ENCODE assay signal across 1 cellular context in the genomic region with DNA sequence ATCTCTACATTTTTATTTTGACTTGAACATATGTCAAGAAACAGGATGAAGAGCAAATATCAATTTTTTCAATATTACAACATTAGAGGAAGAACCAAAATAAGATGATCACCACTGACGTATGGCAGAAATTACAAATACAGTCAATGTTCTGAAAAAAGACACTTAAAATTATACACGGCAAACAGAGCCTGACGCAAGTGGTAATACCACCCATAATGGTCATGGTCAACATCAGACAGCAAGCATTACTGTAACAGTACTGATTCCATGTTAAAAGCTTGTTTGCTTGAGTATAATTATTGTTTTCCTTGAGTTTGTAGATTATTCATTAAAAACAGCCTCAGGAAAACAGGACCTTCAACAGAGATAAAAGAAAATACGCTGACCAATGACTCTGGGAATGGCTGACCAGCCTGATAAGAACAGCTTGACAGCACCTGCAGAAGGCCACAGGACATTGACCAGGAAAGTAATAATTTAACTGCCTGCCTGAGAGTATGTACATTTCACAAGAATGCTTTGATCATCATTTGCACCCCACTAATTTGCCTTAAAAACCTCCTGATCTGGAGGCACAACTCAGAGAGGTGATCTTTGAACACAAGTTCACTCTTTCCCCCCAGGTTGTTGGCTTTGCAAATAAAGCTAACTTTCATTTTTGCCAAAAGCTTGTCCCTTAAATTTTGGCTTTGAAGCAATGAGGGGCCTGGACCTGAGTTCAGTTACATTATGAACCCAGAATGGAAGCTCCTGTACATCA.
TF ChIP-seq lines count a peak whose summit lies in the region.

No MANE protein-coding gene starts in this region.

TF ChIP-seq in HepG2, 621 proteins besides CTCF, POLR2A, EP300 and RAD21 (continued from another document and continues in another):
- TF ChIP-seq, protein P1, sequence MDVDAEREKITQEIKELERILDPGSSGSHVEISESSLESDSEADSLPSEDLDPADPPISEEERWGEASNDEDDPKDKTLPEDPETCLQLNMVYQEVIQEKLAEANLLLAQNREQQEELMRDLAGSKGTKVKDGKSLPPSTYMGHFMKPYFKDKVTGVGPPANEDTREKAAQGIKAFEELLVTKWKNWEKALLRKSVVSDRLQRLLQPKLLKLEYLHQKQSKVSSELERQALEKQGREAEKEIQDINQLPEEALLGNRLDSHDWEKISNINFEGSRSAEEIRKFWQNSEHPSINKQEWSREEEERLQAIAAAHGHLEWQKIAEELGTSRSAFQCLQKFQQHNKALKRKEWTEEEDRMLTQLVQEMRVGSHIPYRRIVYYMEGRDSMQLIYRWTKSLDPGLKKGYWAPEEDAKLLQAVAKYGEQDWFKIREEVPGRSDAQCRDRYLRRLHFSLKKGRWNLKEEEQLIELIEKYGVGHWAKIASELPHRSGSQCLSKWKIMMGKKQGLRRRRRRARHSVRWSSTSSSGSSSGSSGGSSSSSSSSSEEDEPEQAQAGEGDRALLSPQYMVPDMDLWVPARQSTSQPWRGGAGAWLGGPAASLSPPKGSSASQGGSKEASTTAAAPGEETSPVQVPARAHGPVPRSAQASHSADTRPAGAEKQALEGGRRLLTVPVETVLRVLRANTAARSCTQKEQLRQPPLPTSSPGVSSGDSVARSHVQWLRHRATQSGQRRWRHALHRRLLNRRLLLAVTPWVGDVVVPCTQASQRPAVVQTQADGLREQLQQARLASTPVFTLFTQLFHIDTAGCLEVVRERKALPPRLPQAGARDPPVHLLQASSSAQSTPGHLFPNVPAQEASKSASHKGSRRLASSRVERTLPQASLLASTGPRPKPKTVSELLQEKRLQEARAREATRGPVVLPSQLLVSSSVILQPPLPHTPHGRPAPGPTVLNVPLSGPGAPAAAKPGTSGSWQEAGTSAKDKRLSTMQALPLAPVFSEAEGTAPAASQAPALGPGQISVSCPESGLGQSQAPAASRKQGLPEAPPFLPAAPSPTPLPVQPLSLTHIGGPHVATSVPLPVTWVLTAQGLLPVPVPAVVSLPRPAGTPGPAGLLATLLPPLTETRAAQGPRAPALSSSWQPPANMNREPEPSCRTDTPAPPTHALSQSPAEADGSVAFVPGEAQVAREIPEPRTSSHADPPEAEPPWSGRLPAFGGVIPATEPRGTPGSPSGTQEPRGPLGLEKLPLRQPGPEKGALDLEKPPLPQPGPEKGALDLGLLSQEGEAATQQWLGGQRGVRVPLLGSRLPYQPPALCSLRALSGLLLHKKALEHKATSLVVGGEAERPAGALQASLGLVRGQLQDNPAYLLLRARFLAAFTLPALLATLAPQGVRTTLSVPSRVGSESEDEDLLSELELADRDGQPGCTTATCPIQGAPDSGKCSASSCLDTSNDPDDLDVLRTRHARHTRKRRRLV (CRISPR knock-in tag; IDR thresholded peaks at IDR 0.05): no peak
- TF ChIP-seq, protein P2, sequence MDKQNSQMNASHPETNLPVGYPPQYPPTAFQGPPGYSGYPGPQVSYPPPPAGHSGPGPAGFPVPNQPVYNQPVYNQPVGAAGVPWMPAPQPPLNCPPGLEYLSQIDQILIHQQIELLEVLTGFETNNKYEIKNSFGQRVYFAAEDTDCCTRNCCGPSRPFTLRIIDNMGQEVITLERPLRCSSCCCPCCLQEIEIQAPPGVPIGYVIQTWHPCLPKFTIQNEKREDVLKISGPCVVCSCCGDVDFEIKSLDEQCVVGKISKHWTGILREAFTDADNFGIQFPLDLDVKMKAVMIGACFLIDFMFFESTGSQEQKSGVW (CRISPR knock-in tag; IDR thresholded peaks at IDR 0.05; ENCODE audit: borderline replicate concordance): no peak
- TF ChIP-seq, protein P3, sequence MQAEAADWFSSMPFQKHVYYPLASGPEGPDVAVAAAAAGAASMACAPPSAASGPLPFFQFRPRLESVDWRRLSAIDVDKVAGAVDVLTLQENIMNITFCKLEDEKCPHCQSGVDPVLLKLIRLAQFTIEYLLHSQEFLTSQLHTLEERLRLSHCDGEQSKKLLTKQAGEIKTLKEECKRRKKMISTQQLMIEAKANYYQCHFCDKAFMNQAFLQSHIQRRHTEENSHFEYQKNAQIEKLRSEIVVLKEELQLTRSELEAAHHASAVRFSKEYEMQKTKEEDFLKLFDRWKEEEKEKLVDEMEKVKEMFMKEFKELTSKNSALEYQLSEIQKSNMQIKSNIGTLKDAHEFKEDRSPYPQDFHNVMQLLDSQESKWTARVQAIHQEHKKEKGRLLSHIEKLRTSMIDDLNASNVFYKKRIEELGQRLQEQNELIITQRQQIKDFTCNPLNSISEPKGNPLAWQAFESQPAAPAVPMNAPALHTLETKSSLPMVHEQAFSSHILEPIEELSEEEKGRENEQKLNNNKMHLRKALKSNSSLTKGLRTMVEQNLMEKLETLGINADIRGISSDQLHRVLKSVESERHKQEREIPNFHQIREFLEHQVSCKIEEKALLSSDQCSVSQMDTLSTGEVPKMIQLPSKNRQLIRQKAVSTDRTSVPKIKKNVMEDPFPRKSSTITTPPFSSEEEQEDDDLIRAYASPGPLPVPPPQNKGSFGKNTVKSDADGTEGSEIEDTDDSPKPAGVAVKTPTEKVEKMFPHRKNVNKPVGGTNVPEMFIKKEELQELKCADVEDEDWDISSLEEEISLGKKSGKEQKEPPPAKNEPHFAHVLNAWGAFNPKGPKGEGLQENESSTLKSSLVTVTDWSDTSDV (CRISPR knock-in tag; IDR thresholded peaks at IDR 0.05): no peak
- TF ChIP-seq MAZ (IDR thresholded peaks at IDR 0.05; ENCODE audit: borderline replicate concordance, low read depth, low read length) (no peak), MAZ (CRISPR knock-in tag; IDR thresholded peaks at IDR 0.05; ENCODE audit: low read depth) (no peak), REXO4 (CRISPR knock-in tag; IDR thresholded peaks at IDR 0.05; ENCODE audit: borderline replicate concordance) (no peak), SRY (CRISPR knock-in tag; IDR thresholded peaks at IDR 0.05) (no peak), ZNF264 (CRISPR knock-in tag; IDR thresholded peaks at IDR 0.05) (peak; percentile 39), ZFP41 (CRISPR knock-in tag; IDR thresholded peaks at IDR 0.05; ENCODE audit: borderline replicate concordance) (no peak), HNF4G (IDR thresholded peaks at IDR 0.05; ENCODE audit: borderline replicate concordance, low read depth, low read length) (peak; percentile 96), HNF4G (CRISPR knock-in tag; IDR thresholded peaks at IDR 0.05; ENCODE audit: borderline replicate concordance, low read depth) (peak; percentile 81), NFKBIZ (CRISPR knock-in tag; IDR thresholded peaks at IDR 0.05) (0 out of 2 replicates have a peak, but pooled peaks have one; percentile 61), MBD4 (IDR thresholded peaks at IDR 0.05; ENCODE audit: borderline replicate concordance, low read length) (peak; percentile 81; the same call in 1 of the 2 replicates), ZNF564 (CRISPR knock-in tag; IDR thresholded peaks at IDR 0.05) (no peak), ZNF672 (CRISPR knock-in tag; IDR thresholded peaks at IDR 0.05) (no peak), ZBTB1 (CRISPR knock-in tag; IDR thresholded peaks at IDR 0.05; ENCODE audit: borderline replicate concordance) (no peak), NR2C2 (CRISPR knock-in tag; IDR thresholded peaks at IDR 0.05; ENCODE audit: borderline replicate concordance) (peak; percentile 56), RBM22 (optimal IDR thresholded peaks at IDR 0.05; ENCODE audit: low read length) (no peak), ZNF781 (CRISPR knock-in tag; IDR thresholded peaks at IDR 0.05; ENCODE audit: borderline replicate concordance, not compliant biosample characterization) (peak; percentile 46)
- TF ChIP-seq, protein P4, sequence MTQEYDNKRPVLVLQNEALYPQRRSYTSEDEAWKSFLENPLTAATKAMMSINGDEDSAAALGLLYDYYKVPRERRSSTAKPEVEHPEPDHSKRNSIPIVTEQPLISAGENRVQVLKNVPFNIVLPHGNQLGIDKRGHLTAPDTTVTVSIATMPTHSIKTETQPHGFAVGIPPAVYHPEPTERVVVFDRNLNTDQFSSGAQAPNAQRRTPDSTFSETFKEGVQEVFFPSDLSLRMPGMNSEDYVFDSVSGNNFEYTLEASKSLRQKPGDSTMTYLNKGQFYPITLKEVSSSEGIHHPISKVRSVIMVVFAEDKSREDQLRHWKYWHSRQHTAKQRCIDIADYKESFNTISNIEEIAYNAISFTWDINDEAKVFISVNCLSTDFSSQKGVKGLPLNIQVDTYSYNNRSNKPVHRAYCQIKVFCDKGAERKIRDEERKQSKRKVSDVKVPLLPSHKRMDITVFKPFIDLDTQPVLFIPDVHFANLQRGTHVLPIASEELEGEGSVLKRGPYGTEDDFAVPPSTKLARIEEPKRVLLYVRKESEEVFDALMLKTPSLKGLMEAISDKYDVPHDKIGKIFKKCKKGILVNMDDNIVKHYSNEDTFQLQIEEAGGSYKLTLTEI (CRISPR knock-in tag; conservative IDR thresholded peaks at IDR 0.05): no peak
- TF ChIP-seq, protein P5, sequence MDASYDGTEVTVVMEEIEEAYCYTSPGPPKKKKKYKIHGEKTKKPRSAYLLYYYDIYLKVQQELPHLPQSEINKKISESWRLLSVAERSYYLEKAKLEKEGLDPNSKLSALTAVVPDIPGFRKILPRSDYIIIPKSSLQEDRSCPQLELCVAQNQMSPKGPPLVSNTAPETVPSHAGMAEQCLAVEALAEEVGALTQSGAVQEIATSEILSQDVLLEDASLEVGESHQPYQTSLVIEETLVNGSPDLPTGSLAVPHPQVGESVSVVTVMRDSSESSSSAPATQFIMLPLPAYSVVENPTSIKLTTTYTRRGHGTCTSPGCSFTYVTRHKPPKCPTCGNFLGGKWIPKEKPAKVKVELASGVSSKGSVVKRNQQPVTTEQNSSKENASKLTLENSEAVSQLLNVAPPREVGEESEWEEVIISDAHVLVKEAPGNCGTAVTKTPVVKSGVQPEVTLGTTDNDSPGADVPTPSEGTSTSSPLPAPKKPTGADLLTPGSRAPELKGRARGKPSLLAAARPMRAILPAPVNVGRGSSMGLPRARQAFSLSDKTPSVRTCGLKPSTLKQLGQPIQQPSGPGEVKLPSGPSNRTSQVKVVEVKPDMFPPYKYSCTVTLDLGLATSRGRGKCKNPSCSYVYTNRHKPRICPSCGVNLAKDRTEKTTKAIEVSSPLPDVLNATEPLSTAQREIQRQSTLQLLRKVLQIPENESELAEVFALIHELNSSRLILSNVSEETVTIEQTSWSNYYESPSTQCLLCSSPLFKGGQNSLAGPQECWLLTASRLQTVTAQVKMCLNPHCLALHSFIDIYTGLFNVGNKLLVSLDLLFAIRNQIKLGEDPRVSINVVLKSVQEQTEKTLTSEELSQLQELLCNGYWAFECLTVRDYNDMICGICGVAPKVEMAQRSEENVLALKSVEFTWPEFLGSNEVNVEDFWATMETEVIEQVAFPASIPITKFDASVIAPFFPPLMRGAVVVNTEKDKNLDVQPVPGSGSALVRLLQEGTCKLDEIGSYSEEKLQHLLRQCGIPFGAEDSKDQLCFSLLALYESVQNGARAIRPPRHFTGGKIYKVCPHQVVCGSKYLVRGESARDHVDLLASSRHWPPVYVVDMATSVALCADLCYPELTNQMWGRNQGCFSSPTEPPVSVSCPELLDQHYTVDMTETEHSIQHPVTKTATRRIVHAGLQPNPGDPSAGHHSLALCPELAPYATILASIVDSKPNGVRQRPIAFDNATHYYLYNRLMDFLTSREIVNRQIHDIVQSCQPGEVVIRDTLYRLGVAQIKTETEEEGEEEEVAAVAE (CRISPR knock-in tag; IDR thresholded peaks at IDR 0.05; ENCODE audit: borderline replicate concordance): peak; percentile 50; the same call in 1 of the 2 replicates
- TF ChIP-seq, protein P6, sequence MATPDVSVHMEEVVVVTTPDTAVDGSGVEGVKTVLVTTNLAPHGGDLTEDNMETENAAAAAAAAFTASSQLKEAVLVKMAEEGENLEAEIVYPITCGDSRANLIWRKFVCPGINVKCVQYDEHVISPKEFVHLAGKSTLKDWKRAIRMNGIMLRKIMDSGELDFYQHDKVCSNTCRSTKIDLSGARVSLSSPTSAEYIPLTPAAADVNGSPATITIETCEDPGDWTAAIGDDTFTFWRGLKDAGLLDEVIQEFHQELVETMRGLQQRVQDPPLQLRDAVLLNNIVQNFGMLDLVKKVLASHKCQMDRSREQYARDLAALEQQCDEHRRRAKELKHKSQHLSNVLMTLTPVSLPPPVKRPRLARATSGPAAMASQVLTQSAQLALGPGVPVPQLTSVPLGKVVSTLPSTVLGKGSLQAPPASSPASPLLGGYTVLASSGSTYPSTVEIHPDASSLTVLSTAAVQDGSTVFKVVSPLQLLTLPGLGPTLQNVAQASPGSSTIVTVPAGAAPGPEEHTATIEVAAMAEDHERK (CRISPR knock-in tag; IDR thresholded peaks at IDR 0.05; ENCODE audit: low read depth): no peak
- TF ChIP-seq, protein P7, sequence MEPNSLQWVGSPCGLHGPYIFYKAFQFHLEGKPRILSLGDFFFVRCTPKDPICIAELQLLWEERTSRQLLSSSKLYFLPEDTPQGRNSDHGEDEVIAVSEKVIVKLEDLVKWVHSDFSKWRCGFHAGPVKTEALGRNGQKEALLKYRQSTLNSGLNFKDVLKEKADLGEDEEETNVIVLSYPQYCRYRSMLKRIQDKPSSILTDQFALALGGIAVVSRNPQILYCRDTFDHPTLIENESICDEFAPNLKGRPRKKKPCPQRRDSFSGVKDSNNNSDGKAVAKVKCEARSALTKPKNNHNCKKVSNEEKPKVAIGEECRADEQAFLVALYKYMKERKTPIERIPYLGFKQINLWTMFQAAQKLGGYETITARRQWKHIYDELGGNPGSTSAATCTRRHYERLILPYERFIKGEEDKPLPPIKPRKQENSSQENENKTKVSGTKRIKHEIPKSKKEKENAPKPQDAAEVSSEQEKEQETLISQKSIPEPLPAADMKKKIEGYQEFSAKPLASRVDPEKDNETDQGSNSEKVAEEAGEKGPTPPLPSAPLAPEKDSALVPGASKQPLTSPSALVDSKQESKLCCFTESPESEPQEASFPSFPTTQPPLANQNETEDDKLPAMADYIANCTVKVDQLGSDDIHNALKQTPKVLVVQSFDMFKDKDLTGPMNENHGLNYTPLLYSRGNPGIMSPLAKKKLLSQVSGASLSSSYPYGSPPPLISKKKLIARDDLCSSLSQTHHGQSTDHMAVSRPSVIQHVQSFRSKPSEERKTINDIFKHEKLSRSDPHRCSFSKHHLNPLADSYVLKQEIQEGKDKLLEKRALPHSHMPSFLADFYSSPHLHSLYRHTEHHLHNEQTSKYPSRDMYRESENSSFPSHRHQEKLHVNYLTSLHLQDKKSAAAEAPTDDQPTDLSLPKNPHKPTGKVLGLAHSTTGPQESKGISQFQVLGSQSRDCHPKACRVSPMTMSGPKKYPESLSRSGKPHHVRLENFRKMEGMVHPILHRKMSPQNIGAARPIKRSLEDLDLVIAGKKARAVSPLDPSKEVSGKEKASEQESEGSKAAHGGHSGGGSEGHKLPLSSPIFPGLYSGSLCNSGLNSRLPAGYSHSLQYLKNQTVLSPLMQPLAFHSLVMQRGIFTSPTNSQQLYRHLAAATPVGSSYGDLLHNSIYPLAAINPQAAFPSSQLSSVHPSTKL (CRISPR knock-in tag; IDR thresholded peaks at IDR 0.05): peak; percentile 92
- TF ChIP-seq, protein P8, sequence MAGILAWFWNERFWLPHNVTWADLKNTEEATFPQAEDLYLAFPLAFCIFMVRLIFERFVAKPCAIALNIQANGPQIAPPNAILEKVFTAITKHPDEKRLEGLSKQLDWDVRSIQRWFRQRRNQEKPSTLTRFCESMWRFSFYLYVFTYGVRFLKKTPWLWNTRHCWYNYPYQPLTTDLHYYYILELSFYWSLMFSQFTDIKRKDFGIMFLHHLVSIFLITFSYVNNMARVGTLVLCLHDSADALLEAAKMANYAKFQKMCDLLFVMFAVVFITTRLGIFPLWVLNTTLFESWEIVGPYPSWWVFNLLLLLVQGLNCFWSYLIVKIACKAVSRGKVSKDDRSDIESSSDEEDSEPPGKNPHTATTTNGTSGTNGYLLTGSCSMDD (CRISPR knock-in tag; IDR thresholded peaks at IDR 0.05): no peak
- TF ChIP-seq, protein P9, sequence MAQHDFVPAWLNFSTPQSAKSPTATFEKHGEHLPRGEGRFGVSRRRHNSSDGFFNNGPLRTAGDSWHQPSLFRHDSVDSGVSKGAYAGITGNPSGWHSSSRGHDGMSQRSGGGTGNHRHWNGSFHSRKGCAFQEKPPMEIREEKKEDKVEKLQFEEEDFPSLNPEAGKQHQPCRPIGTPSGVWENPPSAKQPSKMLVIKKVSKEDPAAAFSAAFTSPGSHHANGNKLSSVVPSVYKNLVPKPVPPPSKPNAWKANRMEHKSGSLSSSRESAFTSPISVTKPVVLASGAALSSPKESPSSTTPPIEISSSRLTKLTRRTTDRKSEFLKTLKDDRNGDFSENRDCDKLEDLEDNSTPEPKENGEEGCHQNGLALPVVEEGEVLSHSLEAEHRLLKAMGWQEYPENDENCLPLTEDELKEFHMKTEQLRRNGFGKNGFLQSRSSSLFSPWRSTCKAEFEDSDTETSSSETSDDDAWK (CRISPR knock-in tag; IDR thresholded peaks at IDR 0.05): no peak
